In the genomic region with DNA sequence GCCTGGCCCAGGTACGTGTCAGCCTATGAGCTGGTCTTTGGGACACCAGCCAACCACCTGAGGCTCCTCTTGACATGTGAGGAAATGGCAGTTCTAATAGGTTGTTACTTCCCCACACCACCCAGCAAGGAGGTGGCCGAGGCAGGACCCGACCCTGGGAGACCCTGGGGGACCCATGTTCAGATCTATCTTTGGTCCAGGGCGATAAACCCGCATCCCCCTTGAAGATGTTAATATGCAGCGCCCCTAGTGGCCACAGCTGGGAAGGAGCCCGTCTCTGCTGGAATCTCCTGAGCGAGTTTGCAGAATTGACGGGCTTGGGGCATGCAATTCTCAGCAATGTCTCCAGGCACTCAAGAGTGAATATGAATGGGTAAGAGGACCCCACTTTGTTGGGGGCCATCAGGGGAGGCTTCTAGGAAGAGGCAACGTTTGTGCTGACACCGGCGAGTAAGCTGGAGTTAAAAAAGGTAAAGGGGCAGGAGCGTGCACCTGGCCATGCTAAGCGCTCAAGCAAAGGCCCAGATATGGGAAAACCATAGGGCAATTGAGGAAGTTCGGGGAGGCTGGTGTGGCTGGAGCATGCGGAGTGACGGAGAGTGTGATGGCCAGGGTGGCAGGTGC, we compare ENCODE assay signal across 1 cellular context.
TF ChIP-seq lines count a peak whose summit lies in the region.

No MANE protein-coding gene starts in this region.

TF ChIP-seq in GM23338, 12 proteins besides CTCF, POLR2A, EP300 and RAD21 (continued from another document):
- TF ChIP-seq ZNF114 (CRISPR knock-in tag; IDR thresholded peaks at IDR 0.05) (no peak), EZH2phosphoT487 (IDR thresholded peaks at IDR 0.05; ENCODE audit: unreplicated experiment) (no peak), ZNF331 (CRISPR knock-in tag; IDR thresholded peaks at IDR 0.05; ENCODE audit: low read depth) (no peak), POLR2AphosphoS5 (IDR thresholded peaks at IDR 0.05; ENCODE audit: low read depth) (no peak), STAT1 (IDR thresholded peaks at IDR 0.05; ENCODE audit: unreplicated experiment) (no peak), CREB1 (CRISPR knock-in tag; IDR thresholded peaks at IDR 0.05; ENCODE audit: low read depth) (no peak), EZH2 (IDR thresholded peaks at IDR 0.05; ENCODE audit: low read depth, unreplicated experiment) (no peak), JUNB (IDR thresholded peaks at IDR 0.05; ENCODE audit: unreplicated experiment) (no peak), REST (IDR thresholded peaks at IDR 0.05; ENCODE audit: unreplicated experiment) (no peak)
TF ChIP-seq in GM23338: peak in this region for 0.
